Comparison of ENCODE assay signal across 1 cellular context in the genomic region with DNA sequence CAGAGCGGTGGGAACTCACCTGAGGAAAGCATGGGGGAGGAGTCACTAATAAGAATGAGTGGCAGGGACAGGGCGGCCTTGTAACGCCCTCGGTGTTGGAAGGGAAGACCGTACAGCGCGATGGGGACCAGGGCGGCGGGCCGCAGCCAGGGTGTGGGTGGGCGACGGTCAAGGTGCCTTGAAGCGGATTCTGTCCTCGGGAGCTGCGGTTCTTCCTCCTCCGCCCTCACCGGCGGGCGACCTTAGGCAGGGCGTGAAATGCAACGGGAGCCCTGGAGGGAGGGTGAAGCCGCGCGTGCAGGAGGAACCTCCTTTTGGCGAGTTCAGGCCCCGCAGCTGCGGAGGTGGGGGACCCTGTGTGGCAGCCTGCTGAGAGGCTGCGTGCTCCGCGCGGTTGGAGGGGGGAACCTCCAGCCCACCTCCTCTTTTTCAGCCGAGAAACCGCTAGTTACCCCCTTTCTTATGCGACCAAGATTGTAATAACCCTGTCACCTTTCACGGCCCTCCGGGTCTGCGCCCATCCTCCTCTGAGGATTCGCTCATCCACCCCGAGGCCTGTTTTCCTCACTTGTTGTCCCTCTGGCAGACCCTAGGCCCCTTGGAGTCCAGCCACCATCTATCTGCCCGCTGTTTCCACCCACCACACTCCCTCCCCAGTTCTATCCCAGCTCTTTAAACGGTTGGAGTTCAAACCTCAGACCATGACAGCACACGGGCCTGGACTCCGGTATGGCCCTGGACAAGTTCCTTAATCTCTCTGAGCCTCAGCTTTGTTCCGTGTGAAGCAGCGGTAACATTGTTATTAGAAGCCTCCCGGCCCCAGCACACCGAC.
TF ChIP-seq lines count a peak whose summit lies in the region.

No MANE protein-coding gene starts in this region.

TF ChIP-seq in H1, 55 proteins besides CTCF, POLR2A, EP300 and RAD21:
- TF ChIP-seq SRF (IDR thresholded peaks at IDR 0.05; ENCODE audit: low read depth, low read length) (no peak), GABPA (IDR thresholded peaks at IDR 0.05; ENCODE audit: borderline replicate concordance, insufficient read depth, low read length) (no peak), NRF1 (IDR thresholded peaks at IDR 0.05; ENCODE audit: low read depth, low read length) (no peak), RFX5 (IDR thresholded peaks at IDR 0.05; ENCODE audit: borderline replicate concordance, low read depth, low read length) (no peak), SP1 (IDR thresholded peaks at IDR 0.05; ENCODE audit: low read depth, low read length) (no peak), EGR1 (IDR thresholded peaks at IDR 0.05; ENCODE audit: borderline replicate concordance, low read depth, low read length) (no peak), SIX5 (IDR thresholded peaks at IDR 0.05; ENCODE audit: low read depth, low read length) (no peak), RNF2 (IDR thresholded peaks at IDR 0.05; ENCODE audit: borderline replicate concordance, low read depth, low read length, missing control alignments, poor library complexity, severe bottlenecking) (no peak), CBX5 (IDR thresholded peaks at IDR 0.05; ENCODE audit: low read depth, low read length) (no peak), CHD2 (IDR thresholded peaks at IDR 0.05; ENCODE audit: low read length) (no peak), JUND (IDR thresholded peaks at IDR 0.05; ENCODE audit: low read length) (no peak), SIRT6 (IDR thresholded peaks at IDR 0.05; ENCODE audit: low read length) (no peak), RBBP5 (IDR thresholded peaks at IDR 0.05; ENCODE audit: borderline replicate concordance, low read depth, low read length) (no peak), ZNF274 (IDR thresholded peaks at IDR 0.05; ENCODE audit: borderline replicate concordance, extremely low read depth, low read length) (no peak), E2F6 (IDR thresholded peaks at IDR 0.05) (0 out of 2 replicates have a peak, but pooled peaks have one; percentile 14), POLR2AphosphoS5 (IDR thresholded peaks at IDR 0.05; ENCODE audit: low read depth, low read length) (peak; percentile 57; the same call in 1 of the 2 replicates), CEBPB (IDR thresholded peaks at IDR 0.05; ENCODE audit: low read depth, low read length) (no peak), GTF2F1 (IDR thresholded peaks at IDR 0.05; ENCODE audit: borderline replicate concordance, low read depth, low read length) (no peak), SUZ12 (IDR thresholded peaks at IDR 0.05; ENCODE audit: low read length) (no peak), HDAC6 (IDR thresholded peaks at IDR 0.05; ENCODE audit: low read depth, low read length) (no peak), BRCA1 (IDR thresholded peaks at IDR 0.05; ENCODE audit: low read depth, low read length) (no peak), PHF8 (conservative IDR thresholded peaks at IDR 0.05; ENCODE audit: low read depth, low read length) (peak; percentile 30; the same call in 1 of the 2 replicates), ASH2L (IDR thresholded peaks at IDR 0.05; ENCODE audit: low read length) (peak; percentile 58), BACH1 (IDR thresholded peaks at IDR 0.05; ENCODE audit: low read length) (no peak), TAF1 (IDR thresholded peaks at IDR 0.05; ENCODE audit: low read depth, low read length) (peak; percentile 42), CREB1 (IDR thresholded peaks at IDR 0.05) (no peak), KDM4A (IDR thresholded peaks at IDR 0.05; ENCODE audit: low read depth, low read length, severe bottlenecking) (peak; percentile 43)
- TF ChIP-seq, protein P1, sequence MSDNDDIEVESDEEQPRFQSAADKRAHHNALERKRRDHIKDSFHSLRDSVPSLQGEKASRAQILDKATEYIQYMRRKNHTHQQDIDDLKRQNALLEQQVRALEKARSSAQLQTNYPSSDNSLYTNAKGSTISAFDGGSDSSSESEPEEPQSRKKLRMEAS (IDR thresholded peaks at IDR 0.05) = peak; percentile 45; the same call in 1 of the 2 replicates
